In the genomic region with DNA sequence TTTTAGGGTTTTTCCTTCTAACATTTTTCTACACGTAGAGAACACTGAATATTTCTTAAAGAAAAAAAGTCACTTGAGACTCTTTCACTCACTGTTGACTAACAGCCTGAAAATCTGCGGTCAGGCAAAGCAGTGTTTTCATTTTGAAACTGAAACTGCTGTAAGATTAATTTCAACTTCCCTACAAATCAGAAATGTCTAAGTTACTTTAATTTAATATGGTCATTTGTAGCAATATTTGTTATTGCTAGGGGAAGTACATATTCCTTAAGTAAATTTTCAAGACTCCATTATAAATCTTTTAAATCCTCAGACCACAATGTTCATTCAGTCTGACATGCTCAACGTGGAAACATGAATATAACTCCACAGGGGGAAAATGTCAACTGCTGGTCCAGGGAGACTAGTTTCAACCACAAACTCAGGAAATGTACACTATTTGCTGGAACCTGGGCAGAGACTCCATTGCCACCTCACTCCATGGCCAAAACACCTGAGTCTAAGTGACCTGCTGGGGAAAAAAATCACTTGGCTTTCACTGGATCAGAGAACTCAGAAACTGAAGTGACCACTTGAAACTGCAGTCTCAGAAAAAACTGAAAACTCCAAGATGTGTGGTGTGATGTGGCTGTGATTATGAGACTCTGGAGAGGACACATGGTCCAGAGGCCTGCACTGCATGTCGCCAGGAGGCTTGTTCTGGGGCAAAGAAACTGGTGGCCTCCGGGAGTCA, we compare ENCODE assay signal across 8 cellular contexts.
DNase-seq lines count a peak whose midpoint lies in the region; ATAC-seq and TF ChIP-seq lines count a peak whose summit lies in the region.

No MANE protein-coding gene starts in this region.

- TF ChIP-seq CTCF in osteoblast (IDR thresholded peaks at IDR 0.05; ENCODE audit: extremely low read depth, low read depth, low read length) = no peak

- peaks cover 4% of the 10 kb centered on the region for H4K20me1 ChIP-seq in osteoblast (ENCODE audit: insufficient read depth, low read length)

- H2AFZ ChIP-seq in osteoblast (ENCODE audit: low read length) = peak overlapping the region; percentile 72

- H3K79me2 ChIP-seq in osteoblast (ENCODE audit: insufficient read depth, low read length) = peaks cover 15% of the 10 kb centered on the region

- peak; percentile 71 for DNase-seq in activated CD8-positive, alpha-beta memory T cell treated with anti-CD3 and anti-CD28 coated beads, Interleukin-2, amount 10 ng/mL, durations not matched to agents 7 days and 5 days
- no peak for DNase-seq in activated CD8-positive, alpha-beta memory T cell treated with anti-CD3 and anti-CD28 coated beads, Interleukin-2, amount 50 U/mL, for 48 hours
- DNase-seq in NCI-H460 (ENCODE audit: extremely low read depth, low read depth) (peak; percentile 6), osteoblast (ENCODE audit: insufficient read length, low spot score, missing footprints) (peak; percentile 80), SW 1271 (lab: John Stamatoyannopoulos, UW) (no peak), anterior cingulate cortex (lab: John Stamatoyannopoulos, UW) (no peak)
- peak; percentile 9 for DNase-seq in central memory CD4-positive, alpha-beta T cell

- H3K4me3 Mint-ChIP-seq in activated CD8-positive, alpha-beta memory T cell treated with anti-CD3 and anti-CD28 coated beads, Interleukin-2, amount 10 ng/mL, durations not matched to agents 7 days and 5 days = peak overlapping the region; percentile 35

- peak; percentile 84 for ATAC-seq in activated CD8-positive, alpha-beta memory T cell treated with anti-CD3 and anti-CD28 coated beads, Interleukin-2, amount 10 ng/mL, durations not matched to agents 7 days and 5 days
- ATAC-seq in HG02588 (IDR thresholded peaks at IDR 0.05; ENCODE audit: unreplicated experiment) = peak; percentile 87

- H3K27me3 Mint-ChIP-seq in activated CD8-positive, alpha-beta memory T cell treated with anti-CD3 and anti-CD28 coated beads, Interleukin-2, amount 10 ng/mL, durations not matched to agents 7 days and 5 days = peaks cover 2% of the 10 kb centered on the region

- CTCF ChIA-PET in activated CD8-positive, alpha-beta memory T cell treated with anti-CD3 and anti-CD28 coated beads, Interleukin-2, amount 10 ng/mL, durations not matched to agents 7 days and 5 days (lab: Charles Lee) = interaction anchor here (1.3 kb wide), 1 partner anchor 12 kb away, joined by 3 read pairs; no protein-coding TSS in a partner anchor

- peaks cover 32% of the 10 kb centered on the region for H3K4me1 Mint-ChIP-seq in activated CD8-positive, alpha-beta memory T cell treated with anti-CD3 and anti-CD28 coated beads, Interleukin-2, amount 10 ng/mL, durations not matched to agents 7 days and 5 days

- peak overlapping the region; percentile 72 for H3K27ac Mint-ChIP-seq in activated CD8-positive, alpha-beta memory T cell treated with anti-CD3 and anti-CD28 coated beads, Interleukin-2, amount 10 ng/mL, durations not matched to agents 7 days and 5 days

- no peaks in the 10 kb centered on the region for H3K36me3 Mint-ChIP-seq in activated CD8-positive, alpha-beta memory T cell treated with anti-CD3 and anti-CD28 coated beads, Interleukin-2, amount 10 ng/mL, durations not matched to agents 7 days and 5 days

- peak overlapping the region; percentile 70 for H3K4me3 ChIP-seq in osteoblast (ENCODE audit: insufficient read depth, low read length)

- H3K4me2 ChIP-seq in osteoblast (ENCODE audit: insufficient read depth, low read length) = peak overlapping the region; percentile 92

- H3K27me3 ChIP-seq in osteoblast (ENCODE audit: insufficient read depth, low read length) = no peaks in the 10 kb centered on the region

- H3K36me3 ChIP-seq in osteoblast (ENCODE audit: insufficient read depth, low read length) = no peaks in the 10 kb centered on the region

- peak overlapping the region; percentile 92 for H3K27ac ChIP-seq in osteoblast (ENCODE audit: low read depth, low read length)

- H3K9me3 ChIP-seq in osteoblast (ENCODE audit: low read depth, low read length) = no peaks in the 10 kb centered on the region

- peaks cover 16% of the 10 kb centered on the region for H3K4me1 ChIP-seq in osteoblast (ENCODE audit: insufficient read depth, low read length)

- H3K9me3 Mint-ChIP-seq in activated CD8-positive, alpha-beta memory T cell treated with anti-CD3 and anti-CD28 coated beads, Interleukin-2, amount 10 ng/mL, durations not matched to agents 7 days and 5 days (ENCODE audit: low read depth) = no peaks in the 10 kb centered on the region

Comparison
In these comparisons a context has a peak if more than half of its experiments do, and no peak if none do; other contexts are left out.
1. DNase-seq: peak in activated CD8-positive, alpha-beta memory T cell treated with anti-CD3 and anti-CD28 coated beads, Interleukin-2, amount 10 ng/mL, durations not matched to agents 7 days and 5 days (single experiment), NCI-H460 (single experiment), central memory CD4-positive, alpha-beta T cell (single experiment) and osteoblast (single experiment); none in activated CD8-positive, alpha-beta memory T cell treated with anti-CD3 and anti-CD28 coated beads, Interleukin-2, amount 50 U/mL, for 48 hours (single experiment), SW 1271 (0 of 2) and anterior cingulate cortex (0 of 58).